In the genomic region with DNA sequence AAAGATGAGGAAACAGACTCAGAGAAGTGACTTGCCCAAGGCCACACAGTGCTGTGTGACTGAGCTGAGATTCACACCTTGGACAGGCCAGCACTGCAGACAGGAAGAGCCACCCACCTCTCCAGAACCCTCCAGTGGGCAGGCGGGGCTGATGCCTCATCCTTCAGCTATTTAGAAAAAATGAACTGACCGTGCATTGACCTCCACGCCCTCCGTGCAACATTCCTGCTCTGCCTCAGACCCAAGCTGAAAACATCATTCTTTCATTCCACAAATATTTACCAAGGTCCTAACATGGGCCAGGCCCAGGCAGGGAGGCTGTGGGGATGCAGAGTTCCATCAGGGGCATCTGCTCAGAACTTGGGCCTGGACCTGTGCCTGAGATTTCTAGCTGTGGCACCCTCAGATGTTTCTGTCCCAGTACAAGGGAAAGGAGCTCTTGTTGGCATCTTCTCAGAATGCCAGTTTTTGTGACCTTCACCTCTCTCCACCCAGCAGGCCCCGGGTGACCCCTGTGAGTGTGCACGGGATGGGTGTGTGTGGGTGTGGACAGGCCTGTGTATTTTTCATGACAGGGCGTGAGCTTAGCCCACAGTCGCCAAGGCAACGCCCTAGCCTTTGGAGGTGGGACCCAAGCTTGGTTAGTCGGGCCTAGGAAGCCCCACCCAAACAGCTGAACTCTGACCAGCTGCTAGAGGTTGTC, we compare ENCODE assay signal across 8 cellular contexts. TPM values are rescaled to one million over a fixed set of nuclear protein-coding genes. Genes with fewer than 3 reads are reported as not detected.
DNase-seq lines count a peak whose midpoint lies in the region; ATAC-seq and TF ChIP-seq lines count a peak whose summit lies in the region.

No MANE protein-coding gene starts in this region.

- no peak for TF ChIP-seq CTCF in left ventricle myocardium inferior (IDR thresholded peaks at IDR 0.05; ENCODE audit: borderline replicate concordance)

- no peak for ATAC-seq in activated CD8-positive, alpha-beta memory T cell treated with anti-CD3 and anti-CD28 coated beads, Interleukin-2, amount 10 ng/mL, durations not matched to agents 7 days and 5 days
- no peak for ATAC-seq in GM21423 (IDR thresholded peaks at IDR 0.05; ENCODE audit: unreplicated experiment)

- CTCF ChIA-PET in activated CD8-positive, alpha-beta memory T cell treated with anti-CD3 and anti-CD28 coated beads, Interleukin-2, amount 10 ng/mL, durations not matched to agents 7 days and 5 days (lab: Charles Lee), result interaction anchor here (0.8 to 10.9 kb wide), 10 partner anchors 9 to 130 kb away, joined by 3 to 149 read pairs (median 11); no protein-coding TSS in a partner anchor

- peak overlapping the region; percentile 76 for H3K4me2 ChIP-seq in skeletal muscle satellite cell (ENCODE audit: low read length)

- H3K36me3 ChIP-seq in left ventricle myocardium inferior (peaks cover 16% of the 10 kb centered on the region), skeletal muscle satellite cell (ENCODE audit: insufficient read depth, low read length) (no peaks in the 10 kb centered on the region)

- DNase-seq in activated CD8-positive, alpha-beta memory T cell treated with anti-CD3 and anti-CD28 coated beads, Interleukin-2, amount 10 ng/mL, durations not matched to agents 7 days and 5 days, result peak; percentile 70
- DNase-seq in activated CD8-positive, alpha-beta memory T cell treated with anti-CD3 and anti-CD28 coated beads, Interleukin-2, amount 50 U/mL, for 48 hours, result no peak
- DNase-seq in activated naive CD8-positive, alpha-beta T cell treated with anti-CD3 and anti-CD28 coated beads for 36 hours, result no peak
- DNase-seq in left ventricle myocardium inferior, result peak; percentile 82
- DNase-seq in globus pallidus (ENCODE audit: low spot score), result no peak
- DNase-seq in NCI-H2171 (lab: John Stamatoyannopoulos, UW), result no peak

- peak overlapping the region; percentile 82 for H3K9ac ChIP-seq in skeletal muscle satellite cell (ENCODE audit: low read depth, low read length)

- H3K27ac Mint-ChIP-seq in activated CD8-positive, alpha-beta memory T cell treated with anti-CD3 and anti-CD28 coated beads, Interleukin-2, amount 10 ng/mL, durations not matched to agents 7 days and 5 days, result peak overlapping the region; percentile 90
- H3K27ac Mint-ChIP-seq in activated naive CD8-positive, alpha-beta T cell treated with anti-CD3 and anti-CD28 coated beads for 36 hours, result peak overlapping the region; percentile 93

- H3K4me3 ChIP-seq in left ventricle myocardium inferior, result peak overlapping the region; percentile 96
- peak overlapping the region; percentile 47 for H3K4me3 ChIP-seq in skeletal muscle satellite cell (ENCODE audit: low read length)

- no peak overlapping the region for H3K4me3 Mint-ChIP-seq in activated CD8-positive, alpha-beta memory T cell treated with anti-CD3 and anti-CD28 coated beads, Interleukin-2, amount 10 ng/mL, durations not matched to agents 7 days and 5 days
- H3K4me3 Mint-ChIP-seq in activated naive CD8-positive, alpha-beta T cell treated with anti-CD3 and anti-CD28 coated beads for 36 hours, result no peak overlapping the region

- H3K27ac ChIP-seq in left ventricle myocardium inferior (replicated peaks), result peak overlapping the region; percentile 99

- H3K4me1 ChIP-seq in left ventricle myocardium inferior (peaks cover 100% of the 10 kb centered on the region), skeletal muscle satellite cell (ENCODE audit: control insufficient read depth, insufficient read depth, low read length) (peaks cover 87% of the 10 kb centered on the region)

- no peaks in the 10 kb centered on the region for H3K9me3 Mint-ChIP-seq in activated CD8-positive, alpha-beta memory T cell treated with anti-CD3 and anti-CD28 coated beads, Interleukin-2, amount 10 ng/mL, durations not matched to agents 7 days and 5 days (ENCODE audit: low read depth)
- no peaks in the 10 kb centered on the region for H3K9me3 Mint-ChIP-seq in activated naive CD8-positive, alpha-beta T cell treated with anti-CD3 and anti-CD28 coated beads for 36 hours

- H3K36me3 Mint-ChIP-seq in activated CD8-positive, alpha-beta memory T cell treated with anti-CD3 and anti-CD28 coated beads, Interleukin-2, amount 10 ng/mL, durations not matched to agents 7 days and 5 days, result peaks cover 20% of the 10 kb centered on the region
- peaks cover 27% of the 10 kb centered on the region for H3K36me3 Mint-ChIP-seq in activated naive CD8-positive, alpha-beta T cell treated with anti-CD3 and anti-CD28 coated beads for 36 hours

- intact Hi-C loops in left ventricle myocardium inferior (cut with micrococcal nuclease), result no loop called here

- H3K4me1 Mint-ChIP-seq in activated CD8-positive, alpha-beta memory T cell treated with anti-CD3 and anti-CD28 coated beads, Interleukin-2, amount 10 ng/mL, durations not matched to agents 7 days and 5 days, result peaks cover 61% of the 10 kb centered on the region
- H3K4me1 Mint-ChIP-seq in activated naive CD8-positive, alpha-beta T cell treated with anti-CD3 and anti-CD28 coated beads for 36 hours, result peaks cover 83% of the 10 kb centered on the region

- H3K9me3 ChIP-seq in left ventricle myocardium inferior (replicated peaks) (no peaks in the 10 kb centered on the region), skeletal muscle satellite cell (replicated peaks; ENCODE audit: low read length) (no peaks in the 10 kb centered on the region)

- no peaks in the 10 kb centered on the region for H3K27me3 Mint-ChIP-seq in activated CD8-positive, alpha-beta memory T cell treated with anti-CD3 and anti-CD28 coated beads, Interleukin-2, amount 10 ng/mL, durations not matched to agents 7 days and 5 days
- H3K27me3 Mint-ChIP-seq in activated naive CD8-positive, alpha-beta T cell treated with anti-CD3 and anti-CD28 coated beads for 36 hours, result no peaks in the 10 kb centered on the region

- H3K27me3 ChIP-seq in left ventricle myocardium inferior (ENCODE audit: low read depth) (no peaks in the 10 kb centered on the region), skeletal muscle satellite cell (ENCODE audit: control insufficient read depth, insufficient read depth, low read length) (no peaks in the 10 kb centered on the region)

RNA-seq across cellular contexts. Expression of gene VSIR, which starts 6.5 kb away (rescaled TPM):
- total RNA-seq in activated CD8-positive, alpha-beta memory T cell treated with anti-CD3 and anti-CD28 coated beads, Interleukin-2, amount 10 ng/mL, durations not matched to agents 7 days and 5 days, result 10 to 100 TPM; 37.8 to 68.4 TPM
- total RNA-seq in activated naive CD8-positive, alpha-beta T cell treated with anti-CD3 and anti-CD28 coated beads for 36 hours, result 10 to 100 TPM; 41.4 to 47.3 TPM
- total RNA-seq in left ventricle myocardium inferior, result 104 TPM
- 7.9 and 15.5 TPM in 2 replicates for total RNA-seq in skeletal muscle satellite cell (2012; rRNA removed)

RNA-seq across cellular contexts. Expression of gene C10orf105, which starts 47.3 kb away (rescaled TPM):
- under 1 TPM; 0.18 to 0.26 TPM for total RNA-seq in activated CD8-positive, alpha-beta memory T cell treated with anti-CD3 and anti-CD28 coated beads, Interleukin-2, amount 10 ng/mL, durations not matched to agents 7 days and 5 days
- under 1 TPM; 0.24 to 0.41 TPM for total RNA-seq in activated naive CD8-positive, alpha-beta T cell treated with anti-CD3 and anti-CD28 coated beads for 36 hours
- 0.05 TPM for total RNA-seq in left ventricle myocardium inferior
- not detected in 2 replicates for total RNA-seq in skeletal muscle satellite cell (2012; rRNA removed)

Comparison
In these comparisons a context has a peak if more than half of its experiments do, and no peak if none do; other contexts are left out.
1. DNase-seq: peak in activated CD8-positive, alpha-beta memory T cell treated with anti-CD3 and anti-CD28 coated beads, Interleukin-2, amount 10 ng/mL, durations not matched to agents 7 days and 5 days (single experiment) and left ventricle myocardium inferior (single experiment); none in activated CD8-positive, alpha-beta memory T cell treated with anti-CD3 and anti-CD28 coated beads, Interleukin-2, amount 50 U/mL, for 48 hours (single experiment), activated naive CD8-positive, alpha-beta T cell treated with anti-CD3 and anti-CD28 coated beads for 36 hours (single experiment), globus pallidus (single experiment) and NCI-H2171 (single experiment).